25 cellular contexts compared by ENCODE assay signal in the genomic region with DNA sequence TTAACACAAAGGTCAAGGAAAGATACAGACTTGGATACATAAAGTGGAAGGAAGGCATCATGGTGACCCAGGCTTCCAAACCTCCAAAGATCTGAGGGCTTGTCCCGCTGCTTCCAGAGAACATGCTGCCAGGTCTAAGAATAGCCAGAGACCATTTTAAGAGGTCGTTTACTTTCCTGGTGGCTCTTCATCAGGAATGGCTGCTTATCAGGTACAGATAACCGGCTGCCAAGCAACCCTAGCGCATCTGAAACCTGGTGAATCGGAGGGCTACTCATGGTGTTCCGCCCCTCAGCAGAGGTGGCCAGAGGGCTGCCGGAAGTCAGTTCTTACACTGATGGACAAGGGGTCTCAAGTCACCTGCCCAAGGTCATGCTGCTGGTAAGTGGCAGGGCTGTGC.
"Had no signal": no experiment of that assay in that cellular context is flagged by ENCODE, and none has a peak within 500 bp of the region (broad histone marks: within the 10 kb centered on the region; RNA-seq: fewer than 3 reads in every experiment).

No MANE protein-coding gene starts in this region.

- H3K27ac Mint-ChIP-seq: activated CD4-positive, alpha-beta T cell treated with anti-CD3 and anti-CD28 coated beads, Interleukin-2, amount 10 ng/mL, durations not matched to agents 24 days and 14 days; activated CD8-positive, alpha-beta T cell treated with anti-CD3 and anti-CD28 coated beads for 36 hours; activated naive CD8-positive, alpha-beta T cell treated with anti-CD3 and anti-CD28 coated beads for 36 hours; activated T-cell treated with anti-CD3 and anti-CD28 coated beads, Interleukin-2, amount 50 U/mL, for 72 hours; activated T-helper 17 cell treated with anti-CD3 and anti-CD28 coated beads, Interleukin-2, amount 50 U/mL, for 72 hours had no signal

- H3K27me3 ChIP-seq: ascending aorta, Peyer's patch had no signal

- H3K36me3 ChIP-seq: ascending aorta, Peyer's patch had no signal

- H3K27me3 Mint-ChIP-seq: activated CD4-positive, alpha-beta T cell treated with anti-CD3 and anti-CD28 coated beads, Interleukin-2, amount 10 ng/mL, durations not matched to agents 24 days and 14 days; activated CD8-positive, alpha-beta T cell treated with anti-CD3 and anti-CD28 coated beads for 36 hours; activated naive CD8-positive, alpha-beta T cell treated with anti-CD3 and anti-CD28 coated beads for 36 hours; activated T-helper 17 cell treated with anti-CD3 and anti-CD28 coated beads, Interleukin-2, amount 50 U/mL, for 72 hours had no signal

- H3K9ac ChIP-seq: KMS-11 had no signal

- H3K4me1 ChIP-seq: ascending aorta, Peyer's patch had no signal

- H3K27ac ChIP-seq: ascending aorta, KMS-11, Peyer's patch had no signal

- H3K36me3 Mint-ChIP-seq: activated naive CD8-positive, alpha-beta T cell treated with anti-CD3 and anti-CD28 coated beads for 36 hours had no signal

- H3K4me3 ChIP-seq: ascending aorta, Peyer's patch had no signal

- ATAC-seq: activated CD8-positive, alpha-beta T cell treated with anti-CD3 and anti-CD28 coated beads for 36 hours; activated T-cell treated with anti-CD3 and anti-CD28 coated beads, Interleukin-2, amount 50 U/mL, for 72 hours; activated T-helper 17 cell treated with anti-CD3 and anti-CD28 coated beads, Interleukin-2, amount 50 U/mL, for 72 hours; PC-3 had no signal

- H3K9me3 ChIP-seq: ascending aorta, Peyer's patch had no signal

- H3K4me1 Mint-ChIP-seq: activated CD4-positive, alpha-beta T cell treated with anti-CD3 and anti-CD28 coated beads, Interleukin-2, amount 10 ng/mL, durations not matched to agents 24 days and 14 days; activated naive CD8-positive, alpha-beta T cell treated with anti-CD3 and anti-CD28 coated beads for 36 hours; activated T-helper 17 cell treated with anti-CD3 and anti-CD28 coated beads, Interleukin-2, amount 50 U/mL, for 72 hours had no signal

- H3K4me3 Mint-ChIP-seq: activated CD4-positive, alpha-beta T cell treated with anti-CD3 and anti-CD28 coated beads, Interleukin-2, amount 10 ng/mL, durations not matched to agents 24 days and 14 days; activated CD8-positive, alpha-beta T cell treated with anti-CD3 and anti-CD28 coated beads for 36 hours; activated naive CD8-positive, alpha-beta T cell treated with anti-CD3 and anti-CD28 coated beads for 36 hours; activated T-cell treated with anti-CD3 and anti-CD28 coated beads, Interleukin-2, amount 50 U/mL, for 72 hours; activated T-helper 17 cell treated with anti-CD3 and anti-CD28 coated beads, Interleukin-2, amount 50 U/mL, for 72 hours had no signal

- DNase-seq: activated CD4-positive, alpha-beta T cell treated with anti-CD3 and anti-CD28 coated beads, Interleukin-2, amount 10 ng/mL, durations not matched to agents 24 days and 14 days; activated CD4-positive, alpha-beta T cell treated with anti-CD3 and anti-CD28 coated beads, Interleukin-2, amount 50 U/mL, for 4 hours; activated CD8-positive, alpha-beta T cell treated with anti-CD3 and anti-CD28 coated beads for 36 hours; activated effector memory CD4-positive, alpha-beta T cell treated with anti-CD3 and anti-CD28 coated beads, Interleukin-2, amount 50 U/mL, for 16 hours; activated naive CD4-positive, alpha-beta T cell; activated naive CD4-positive, alpha-beta T cell treated with anti-CD3 and anti-CD28 coated beads, Interleukin-2, amount 50 U/mL, for 16 hours; activated naive CD8-positive, alpha-beta T cell treated with anti-CD3 and anti-CD28 coated beads for 36 hours; activated T-cell treated with anti-CD3 and anti-CD28 coated beads, Interleukin-2, amount 50 U/mL, for 1 hour; activated T-cell treated with anti-CD3 and anti-CD28 coated beads, Interleukin-2, amount 50 U/mL, for 72 hours; amygdala; MM.1S; MV-4-11; NCI-H1092; NCI-H1436 treated with DMSO at 0.1 percent for 48 hours; NCI-H1694 treated with DMSO at 0.1 percent for 48 hours; NCI-H2029; NCI-H345; NCI-H524 treated with DMSO at 0.1 percent for 48 hours; PC-3; Peyer's patch; RPMI8226; T1000 had no signal

- H3K9me3 Mint-ChIP-seq: activated CD4-positive, alpha-beta T cell treated with anti-CD3 and anti-CD28 coated beads, Interleukin-2, amount 10 ng/mL, durations not matched to agents 24 days and 14 days; activated CD8-positive, alpha-beta T cell treated with anti-CD3 and anti-CD28 coated beads for 36 hours; activated naive CD8-positive, alpha-beta T cell treated with anti-CD3 and anti-CD28 coated beads for 36 hours; activated T-cell treated with anti-CD3 and anti-CD28 coated beads, Interleukin-2, amount 50 U/mL, for 72 hours; activated T-helper 17 cell treated with anti-CD3 and anti-CD28 coated beads, Interleukin-2, amount 50 U/mL, for 72 hours had no signal
